ENCODE assay signal across 9 cellular contexts in the genomic region with DNA sequence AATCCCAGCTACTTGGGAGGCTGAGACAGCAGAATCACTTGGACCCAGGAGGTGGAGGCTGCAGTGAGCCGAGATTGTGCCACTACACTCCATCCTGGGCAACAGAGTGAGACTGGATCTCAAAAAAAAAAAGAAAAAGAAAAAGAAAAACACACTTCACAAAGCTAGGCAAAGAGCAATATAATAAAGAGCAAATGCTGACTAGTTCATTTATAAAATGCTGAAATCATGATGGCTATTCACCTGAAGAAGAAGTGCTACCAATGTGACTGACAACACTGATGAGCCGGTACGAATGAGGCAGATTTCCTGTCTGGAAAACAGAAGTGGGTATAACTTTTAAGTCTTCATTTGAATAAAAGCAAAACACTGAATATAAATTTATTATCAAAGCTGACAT. TPM values are rescaled to one million over a fixed set of nuclear protein-coding genes. Genes with fewer than 3 reads are reported as not detected.
"Had no signal": no experiment of that assay in that cellular context is flagged by ENCODE, and none has a peak within 500 bp of the region (broad histone marks: within the 10 kb centered on the region; RNA-seq: fewer than 3 reads in every experiment).

No MANE protein-coding gene starts in this region.

- H3K9me3 ChIP-seq: HAP-1 had no signal

- H2AFZ ChIP-seq: GM23248 had no signal

- H3K4me3 ChIP-seq: GM23248, HAP-1 had no signal

- DNase-seq: GM23248, GOT3, H7, HFFc6, KG1 had no signal

- H3K4me1 ChIP-seq: HAP-1 had no signal

- ATAC-seq: HCT116 had no signal

- H3K27ac ChIP-seq: GM23248, HL-60 had no signal

- H3K9ac ChIP-seq: GM23248 had no signal

RNA-seq across cellular contexts. Expression of a gene that starts 37.9 kb away (rescaled TPM):
- total RNA-seq: GM23248, H4, HFFc6 had no signal
- polyA plus RNA-seq: GM23248 had no signal
